Comparison of ENCODE assay signal across 1 cellular context in genomic region chr3:185175370-185175987, GRCh38.
TF ChIP-seq lines count a peak whose summit lies in the region.

No MANE protein-coding gene starts in this region.

TF ChIP-seq in H1, 55 proteins besides CTCF, POLR2A, EP300 and RAD21 (continued from another document):
- TF ChIP-seq SP4 (IDR thresholded peaks at IDR 0.05; ENCODE audit: low read length), result no peak
- TF ChIP-seq CREB1 (IDR thresholded peaks at IDR 0.05), result no peak
- TF ChIP-seq GTF2F1 (IDR thresholded peaks at IDR 0.05; ENCODE audit: borderline replicate concordance, low read depth, low read length), result no peak
- no peak for TF ChIP-seq CBX5 (IDR thresholded peaks at IDR 0.05; ENCODE audit: low read depth, low read length)
- TF ChIP-seq CBX8 (IDR thresholded peaks at IDR 0.05; ENCODE audit: borderline replicate concordance, low read depth, low read length), result no peak
- TF ChIP-seq SIX5 (IDR thresholded peaks at IDR 0.05; ENCODE audit: low read depth, low read length), result no peak
- TF ChIP-seq JUND (IDR thresholded peaks at IDR 0.05; ENCODE audit: low read length), result no peak
- TF ChIP-seq CEBPB (IDR thresholded peaks at IDR 0.05; ENCODE audit: low read depth, low read length), result no peak
- TF ChIP-seq MAFK (IDR thresholded peaks at IDR 0.05; ENCODE audit: low read depth, low read length), result no peak
- no peak for TF ChIP-seq KDM4A (IDR thresholded peaks at IDR 0.05; ENCODE audit: low read depth, low read length, severe bottlenecking)
- no peak for TF ChIP-seq ATF2 (IDR thresholded peaks at IDR 0.05; ENCODE audit: low read length)
- peak; percentile 50 for TF ChIP-seq ASH2L (IDR thresholded peaks at IDR 0.05; ENCODE audit: low read length)
- no peak for TF ChIP-seq CHD7 (IDR thresholded peaks at IDR 0.05; ENCODE audit: insufficient replicate concordance, low read length)
- TF ChIP-seq RFX5 (IDR thresholded peaks at IDR 0.05; ENCODE audit: borderline replicate concordance, low read depth, low read length), result no peak
